In the genomic region with DNA sequence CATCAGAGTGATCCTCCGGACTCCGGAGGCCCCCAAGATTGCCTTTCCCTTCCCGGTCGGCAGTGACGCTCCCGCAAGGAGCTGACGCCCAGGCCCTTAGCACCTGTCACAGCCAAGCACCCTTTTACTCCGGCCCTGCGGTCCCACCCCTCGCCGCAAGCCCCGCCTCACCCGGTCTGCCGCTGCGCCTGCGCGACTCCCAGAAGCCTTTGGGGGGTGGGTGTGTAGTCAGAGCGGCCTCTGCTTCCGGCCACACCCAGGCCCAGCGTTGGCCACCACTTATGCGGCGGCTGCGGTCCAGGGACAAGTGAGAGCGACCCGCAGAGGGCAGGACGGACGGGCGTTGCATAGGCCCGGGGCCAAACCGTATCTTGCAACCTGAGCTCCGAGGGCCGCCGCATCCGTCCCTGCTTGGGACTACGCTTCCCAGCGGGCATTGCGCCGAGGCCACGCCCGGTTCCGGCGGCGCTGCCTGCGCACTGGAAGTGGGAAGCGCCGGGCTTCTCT, we compare ENCODE assay signal across 8 cellular contexts. TPM values are rescaled to one million over a fixed set of nuclear protein-coding genes. Genes with fewer than 3 reads are reported as not detected.
DNase-seq lines count a peak whose midpoint lies in the region; ATAC-seq, FAIRE-seq and TF ChIP-seq lines count a peak whose summit lies in the region.

No MANE protein-coding gene starts in this region.

- H3K9me3 ChIP-seq in pancreas = peaks cover 0 to 8% (median 0%) of the 10 kb centered on the region in 4 donors
- no peaks in the 10 kb centered on the region for H3K9me3 ChIP-seq in testis

- peak overlapping the region; percentile 95 for H3K27ac Mint-ChIP-seq in T-cell

- 0 to 1% (median 1%) methylated on average over 40 to 46 of the region's 46 CpGs for WGBS in adipose tissue, 3 donors
- 0 to 2% methylated on average over 33 to 46 of the region's 46 CpGs for WGBS in pancreas, 2 donors
- 0 to 1% methylated on average over 10 to 45 of the region's 46 CpGs for WGBS in testis, 2 donors

- H3K36me3 ChIP-seq in pancreas (peaks cover 0 to 11% (median 0%) of the 10 kb centered on the region in 3 donors), testis (ENCODE audit: low read depth, missing control alignments) (no peaks in the 10 kb centered on the region)

- H3K4me3 ChIP-seq in LNCaP clone FGC (ENCODE audit: low read depth, low read length) = peak overlapping the region; percentile 64
- H3K4me3 ChIP-seq in pancreas = peak overlapping the region; percentile 69 to 92 (median 83)
- H3K4me3 ChIP-seq in testis = peak overlapping the region; percentile 81 to 90

- ATAC-seq in GM21381 (IDR thresholded peaks at IDR 0.05; ENCODE audit: unreplicated experiment) = peak; percentile 78
- ATAC-seq in T-cell (replicated peaks in 1 of 4) = peak; percentile 90 to 92 (median 92)
- peak; percentile 97 to 100 (median 98) for ATAC-seq in pancreas

- POLR2A ChIA-PET in T-cell (lab: Charles Lee) = no interaction called here

- peaks cover 44% of the 10 kb centered on the region for H3K36me3 Mint-ChIP-seq in T-cell

- TF ChIP-seq CTCF in AG09319 (IDR thresholded peaks at IDR 0.05; ENCODE audit: low read depth, low read length) (no peak), LNCaP clone FGC (IDR thresholded peaks at IDR 0.05; ENCODE audit: control insufficient read depth, extremely low read depth, insufficient read depth) (no peak), pancreas (IDR thresholded peaks at IDR 0.05) (no peak), testis (IDR thresholded peaks at IDR 0.05) (peak in 2 of 3 experiments; percentile 27 to 29)

- peaks cover 14 to 58% (median 34%) of the 10 kb centered on the region in 3 donors for H3K9me3 Mint-ChIP-seq in T-cell

- no peak for FAIRE-seq in pancreas (lab: Jason Lieb, UNC)

- H3K4me3 Mint-ChIP-seq in T-cell = peak overlapping the region; percentile 81 to 90 (median 86)

- CTCF ChIA-PET in T-cell (lab: Charles Lee) = no interaction called here

- intact Hi-C loops in cardiac septum (cut with DNase I) = loop anchor here (1.0 to 5.0 kb wide), 5 partner anchors 28 to 146 kb away; partner anchors contain the start of genes ZNF470, ZNF471, ZNF582 and ZNF667
- intact Hi-C loops in pancreas (cut with DNase I) = no loop called here
- intact Hi-C loops in testis (cut with DNase I; ENCODE audit: low total_unique reads) = no loop called here

- H3K27me3 ChIP-seq in pancreas (no peaks in the 10 kb centered on the region), testis (no peaks in the 10 kb centered on the region)

- H3K4me1 ChIP-seq in pancreas (peaks cover 0 to 7% (median 0%) of the 10 kb centered on the region in 3 donors), testis (no peaks in the 10 kb centered on the region)

- H3K27ac ChIP-seq in adipose tissue (ENCODE audit: low read depth, low read length) (peak overlapping the region; percentile 87), pancreas (peak overlapping the region; percentile 76 to 96 (median 83)), testis (peak overlapping the region; percentile 90 to 96)

- DNase-seq in AG09319 (ENCODE audit: extremely low read depth, low read depth) (peak; percentile 57), LNCaP clone FGC (ENCODE audit: low read depth) (peak; percentile 83), T-cell (peak; percentile 73 to 91 (median 84)), cardiac septum (ENCODE audit: low spot score) (peak; percentile 96), pancreas (peak; percentile 91 to 98 (median 94)), testis (peak; percentile 93)

- H3K4me1 Mint-ChIP-seq in T-cell = peaks cover 5 to 29% (median 20%) of the 10 kb centered on the region in 3 donors

- TF ChIP-seq POLR2A in testis (IDR thresholded peaks at IDR 0.05) = no peak

- no peaks in the 10 kb centered on the region for H3K27me3 Mint-ChIP-seq in T-cell

RNA-seq across cellular contexts. Expression of gene ZFP28, which starts 0.4 kb away (rescaled TPM):
- total RNA-seq in T-cell (10 to 100 TPM in 2 of 5 donors, 1 to 10 TPM in 3; 4.2 to 12.2 (median 9.8) TPM), cardiac septum (9.9 TPM), pancreas (1 to 10 TPM; 2.1 to 4.8 (median 2.8) TPM), testis (10 to 100 TPM; 18.3 to 28.0 TPM)
- polyA plus RNA-seq in adipose tissue (1 to 10 TPM; 2.1 to 5.3 (median 2.6) TPM), pancreas (1 to 10 TPM; 2.7 to 4.7 TPM), testis (ENCODE audit: insufficient read depth, low read depth, low replicate concordance) (12.2 TPM)

RNA-seq across cellular contexts. Expression of gene ZNF470, which starts 29.0 kb away (rescaled TPM):
- total RNA-seq in T-cell = 1 to 10 TPM; 1.5 to 7.2 (median 5.8) TPM
- 1 to 10 TPM in 1 of 3 donors, under 1 TPM in 2; 0.79 to 4.3 (median 0.92) TPM for polyA plus RNA-seq in adipose tissue
- 6.6 TPM for total RNA-seq in cardiac septum
- total RNA-seq in pancreas = 1 to 10 TPM; 1.3 to 2.9 (median 1.6) TPM
- 1 to 10 TPM; 1.5 to 3.0 TPM for polyA plus RNA-seq in pancreas
- total RNA-seq in testis = 10 to 100 TPM in 1 of 2 donors, 1 to 10 TPM in 1; 8.3 to 11.0 TPM
- 4.5 TPM for polyA plus RNA-seq in testis (ENCODE audit: insufficient read depth, low read depth, low replicate concordance)

RNA-seq across cellular contexts. Expression of gene ZNF471, which starts 30.7 kb away (rescaled TPM):
- 1 to 10 TPM; 1.4 to 3.5 (median 2.2) TPM for total RNA-seq in T-cell
- 1 to 10 TPM; 1.7 to 2.8 (median 1.8) TPM for polyA plus RNA-seq in adipose tissue
- total RNA-seq in cardiac septum = 7.2 TPM
- 1 to 10 TPM in 5 of 6 donors, under 1 TPM in 1; 0.73 to 5.4 (median 2.4) TPM for total RNA-seq in pancreas
- 1 to 10 TPM; 1.9 to 3.5 TPM for polyA plus RNA-seq in pancreas
- 10 to 100 TPM; 13.1 to 22.8 TPM for total RNA-seq in testis
- 7.0 TPM for polyA plus RNA-seq in testis (ENCODE audit: insufficient read depth, low read depth, low replicate concordance)

RNA-seq across cellular contexts. Expression of gene ZNF71, which starts 56.8 kb away (rescaled TPM):
- total RNA-seq in T-cell (10 to 100 TPM in 1 of 5 donors, 1 to 10 TPM in 4; 5.1 to 10.4 (median 9.3) TPM), cardiac septum (7.1 TPM), pancreas (1 to 10 TPM; 1.8 to 4.1 (median 2.2) TPM), testis (10 to 100 TPM; 18.3 to 19.6 TPM)
- polyA plus RNA-seq in adipose tissue (1 to 10 TPM; 2.2 to 4.2 (median 3.4) TPM), pancreas (1 to 10 TPM; 1.8 to 1.9 TPM), testis (ENCODE audit: insufficient read depth, low read depth, low replicate concordance) (7.2 TPM)

Comparison
In these comparisons a context has a peak if more than half of its experiments do, and no peak if none do; other contexts are left out.
1. Peak in every context shown above with its lines: DNase-seq, ATAC-seq, H3K4me3 ChIP-seq and H3K27ac ChIP-seq.
2. CTCF ChIP-seq: peak in testis (2 of 3); none in AG09319 (single experiment), LNCaP clone FGC (single experiment) and pancreas (0 of 4).